ENCODE assay signal across 23 cellular contexts in genomic region chr1:10877894-10878293, GRCh38.
"Had no signal": no experiment of that assay in that cellular context is flagged by ENCODE, and none has a peak within 500 bp of the region (broad histone marks: within the 10 kb centered on the region; RNA-seq: fewer than 3 reads in every experiment).

No MANE protein-coding gene starts in this region.

- H3K36me3 ChIP-seq: brain microvascular endothelial cell, cardiac muscle cell had no signal

- H3K27ac ChIP-seq: brain microvascular endothelial cell, cardiac muscle cell, PC-9 had no signal

- H3K4me3 ChIP-seq: cardiac muscle cell, PC-9 had no signal

- DNase-seq: activated CD4-positive, alpha-beta T cell treated with anti-CD3 and anti-CD28 coated beads for 1 hour; activated CD4-positive, alpha-beta T cell treated with anti-CD3 and anti-CD28 coated beads, Interleukin-2, amount 10 ng/mL, durations not matched to agents 24 days and 14 days; activated CD4-positive, alpha-beta T cell treated with anti-CD3 and anti-CD28 coated beads, Interleukin-2, amount 50 U/mL, for 48 hours; activated CD8-positive, alpha-beta memory T cell treated with anti-CD3 and anti-CD28 coated beads, Interleukin-2, amount 10 ng/mL, durations not matched to agents 7 days and 5 days; activated gamma-delta T cell; activated naive CD4-positive, alpha-beta T cell treated with anti-CD3 and anti-CD28 coated beads, Interleukin-2, amount 10 ng/mL, durations not matched to agents 7 days and 5 days; activated naive CD8-positive, alpha-beta T cell treated with anti-CD3 and anti-CD28 coated beads for 36 hours; activated T-cell treated with anti-CD3 and anti-CD28 coated beads, Interleukin-2, amount 50 U/mL, for 4 hours; brain microvascular endothelial cell; KG1; NCI-H1048; NCI-H146; NCI-H187 treated with DMSO at 0.1 percent for 48 hours; NCI-H2081 treated with DMSO at 0.1 percent for 48 hours; NCI-H446 treated with DMSO at 0.1 percent for 48 hours; NCI-H526 treated with DMSO at 0.1 percent for 48 hours; PC-9; SHP77 treated with DMSO at 0.1 percent for 48 hours; T-helper 17 cell; T-helper 9 cell had no signal

- H3K4me2 ChIP-seq: PC-9 had no signal

- ATAC-seq: activated CD8-positive, alpha-beta memory T cell treated with anti-CD3 and anti-CD28 coated beads, Interleukin-2, amount 10 ng/mL, durations not matched to agents 7 days and 5 days; activated T-cell treated with anti-CD3 and anti-CD28 coated beads, Interleukin-2, amount 50 U/mL, for 4 hours; activated T-helper 17 cell treated with anti-CD3 and anti-CD28 coated beads, Interleukin-2, amount 50 U/mL, for 72 hours; T-helper 17 cell; WTC11 had no signal

- H3K27me3 ChIP-seq: brain microvascular endothelial cell, cardiac muscle cell had no signal

- H2AFZ ChIP-seq: PC-9 had no signal
